1 cellular context compared by ENCODE assay signal in the genomic region with DNA sequence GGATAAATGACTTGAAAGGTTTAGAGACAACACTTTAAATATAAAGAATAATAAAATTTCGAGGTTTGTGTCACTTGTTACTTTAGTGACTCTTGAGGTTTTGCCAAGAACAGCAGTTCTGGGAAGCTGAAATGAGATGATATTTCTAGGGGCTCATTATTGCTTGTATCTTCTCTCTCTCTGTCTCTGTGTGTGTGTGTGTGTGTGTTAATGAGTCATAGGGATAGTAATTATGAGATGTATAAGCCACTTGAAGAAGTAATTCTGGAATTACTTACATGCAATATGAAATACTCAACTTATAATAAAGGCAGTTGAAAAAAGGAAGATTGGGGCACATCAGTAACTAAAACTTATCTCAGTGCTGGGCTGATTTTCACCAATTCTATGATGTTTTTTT.
TF ChIP-seq lines count a peak whose summit lies in the region.

No MANE protein-coding gene starts in this region.

TF ChIP-seq in GM12878, 131 proteins besides CTCF, POLR2A, EP300 and RAD21:
- no peak for TF ChIP-seq ESRRA (IDR thresholded peaks at IDR 0.05; ENCODE audit: low read length)
- TF ChIP-seq, protein P1, sequence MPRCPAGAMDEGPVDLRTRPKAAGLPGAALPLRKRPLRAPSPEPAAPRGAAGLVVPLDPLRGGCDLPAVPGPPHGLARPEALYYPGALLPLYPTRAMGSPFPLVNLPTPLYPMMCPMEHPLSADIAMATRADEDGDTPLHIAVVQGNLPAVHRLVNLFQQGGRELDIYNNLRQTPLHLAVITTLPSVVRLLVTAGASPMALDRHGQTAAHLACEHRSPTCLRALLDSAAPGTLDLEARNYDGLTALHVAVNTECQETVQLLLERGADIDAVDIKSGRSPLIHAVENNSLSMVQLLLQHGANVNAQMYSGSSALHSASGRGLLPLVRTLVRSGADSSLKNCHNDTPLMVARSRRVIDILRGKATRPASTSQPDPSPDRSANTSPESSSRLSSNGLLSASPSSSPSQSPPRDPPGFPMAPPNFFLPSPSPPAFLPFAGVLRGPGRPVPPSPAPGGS (IDR thresholded peaks at IDR 0.05; ENCODE audit: borderline replicate concordance, insufficient read depth, low read depth, low read length, poor library complexity, severe bottlenecking): peak; percentile 21
TF ChIP-seq in GM12878: peak in this region for 1.
